Comparison of ENCODE assay signal across 1 cellular context in genomic region chr9:106451223-106451622, GRCh38.
TF ChIP-seq lines count a peak whose summit lies in the region.

No MANE protein-coding gene starts in this region.

TF ChIP-seq in GM12878, 131 proteins besides CTCF, POLR2A, EP300 and RAD21 (continued from another document):
- TF ChIP-seq ETV6 (conservative IDR thresholded peaks at IDR 0.05 in 1 of 2, IDR thresholded peaks at IDR 0.05 in 1 of 2; ENCODE audit: borderline replicate concordance in 1 of 2, low read depth in 1 of 2): no peak
- no peak for TF ChIP-seq LARP7 (IDR thresholded peaks at IDR 0.05)
